Comparison of ENCODE assay signal across 22 cellular contexts in genomic region chr10:34498821-34499220, GRCh38.
"Had no signal": no experiment of that assay in that cellular context is flagged by ENCODE, and none has a peak within 500 bp of the region (broad histone marks: within the 10 kb centered on the region; RNA-seq: fewer than 3 reads in every experiment).

No MANE protein-coding gene starts in this region.

- DNase-seq: effector memory CD4-positive, alpha-beta T cell; foreskin fibroblast; glutamatergic neuron; left lung; lower lobe of right lung; mesenchymal stem cell; midbrain; nucleus accumbens; pancreas; right cardiac atrium; stimulated activated CD4-positive, alpha-beta T cell treated with anti-CD3 and anti-CD28 coated beads, Interleukin-2, amount 100 ng/mL, for 48 hours; stimulated activated naive CD4-positive, alpha-beta T cell treated with Interleukin-2 at 50 U/mL for 16 hours; trophoblast cell had no signal

- H3K9me3 ChIP-seq: gastroesophageal sphincter, left lung, lower lobe of right lung, pancreas had no signal

- H3K36me3 ChIP-seq: gastroesophageal sphincter, left lung, lower lobe of right lung, neural progenitor cell, pancreas had no signal

- FAIRE-seq: endometrium, keratinocyte, pancreas, urothelium cell line had no signal

- H3K36me3 Mint-ChIP-seq: natural killer cell treated with Interleukin-12 subunit alpha and Interleukin-12 subunit beta and Interleukin-15 and Interleukin-18, amount 100 ng/mL, for 72 hours had no signal

- H3K27me3 ChIP-seq: gastroesophageal sphincter, left lung, neural progenitor cell, pancreas had no signal

- H3K9me3 Mint-ChIP-seq: natural killer cell treated with Interleukin-12 subunit alpha and Interleukin-12 subunit beta and Interleukin-15 and Interleukin-18, amount 100 ng/mL, for 72 hours had no signal

- H3K4me1 ChIP-seq: left lung, lower lobe of right lung, neural progenitor cell, pancreas had no signal

- H3K27me3 Mint-ChIP-seq: progenitor cell of endocrine pancreas had no signal

- H3K27ac Mint-ChIP-seq: natural killer cell treated with Interleukin-12 subunit alpha and Interleukin-12 subunit beta and Interleukin-15 and Interleukin-18, amount 100 ng/mL, for 72 hours; neural progenitor cell; progenitor cell of endocrine pancreas had no signal

- ATAC-seq: esophagus mucosa; gastroesophageal sphincter; left lung; lower lobe of right lung; natural killer cell treated with Interleukin-12 subunit alpha and Interleukin-12 subunit beta and Interleukin-15 and Interleukin-18, amount 100 ng/mL, for 72 hours; pancreas; right cardiac atrium had no signal

- H3K4me3 Mint-ChIP-seq: natural killer cell treated with Interleukin-12 subunit alpha and Interleukin-12 subunit beta and Interleukin-15 and Interleukin-18, amount 100 ng/mL, for 72 hours; neural progenitor cell had no signal

- H3K4me2 ChIP-seq: neural progenitor cell, smooth muscle cell had no signal

- H3K4me3 ChIP-seq: gastroesophageal sphincter, left lung, lower lobe of right lung, neural progenitor cell, pancreas, smooth muscle cell had no signal

- H3K27ac ChIP-seq: gastroesophageal sphincter, left lung, lower lobe of right lung, neural progenitor cell, pancreas had no signal

- H3K9ac ChIP-seq: neural progenitor cell had no signal
